ENCODE assay signal across 7 cellular contexts in the genomic region with DNA sequence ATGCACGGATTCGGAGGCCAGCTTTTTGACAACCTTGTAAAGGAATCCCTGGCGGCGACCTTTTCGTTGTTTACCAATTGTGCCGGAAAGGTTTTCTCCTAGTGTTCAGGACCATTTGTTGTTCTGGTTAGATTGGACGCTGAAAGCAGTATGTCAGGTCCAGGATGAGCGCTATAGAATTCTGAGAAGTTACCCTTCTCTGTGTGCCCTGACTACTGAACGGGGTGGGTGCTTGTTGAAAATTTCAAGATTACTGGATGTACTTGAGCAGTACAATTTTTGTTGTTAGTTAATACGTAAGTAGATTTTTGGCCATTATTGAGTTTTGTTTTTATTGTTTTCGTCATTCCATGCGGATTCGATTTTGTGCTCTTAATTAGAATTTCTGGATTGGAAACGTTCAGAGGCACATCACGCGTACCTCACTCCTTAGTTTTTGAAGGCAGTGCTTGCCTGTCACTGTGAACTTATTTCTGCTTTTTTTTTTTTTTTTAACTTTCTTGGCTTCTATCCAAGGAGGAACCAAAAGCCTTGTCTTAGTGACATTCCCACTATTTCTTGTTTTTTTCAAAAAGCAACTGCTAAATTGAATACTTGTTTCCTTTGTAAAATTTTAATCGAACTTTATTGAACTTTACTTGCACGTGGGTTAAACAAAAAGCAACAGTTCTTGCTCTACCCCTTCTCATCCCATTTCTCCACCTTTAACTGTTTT. TPM values are rescaled to one million over a fixed set of nuclear protein-coding genes. Genes with fewer than 3 reads are reported as not detected.
DNase-seq lines count a peak whose midpoint lies in the region; ATAC-seq and TF ChIP-seq lines count a peak whose summit lies in the region.

No MANE protein-coding gene starts in this region.

- peak overlapping the region; percentile 96 for H3K27ac Mint-ChIP-seq in glutamatergic neuron (ENCODE audit: unreplicated experiment)

- TF ChIP-seq CTCF in VCaP (conservative IDR thresholded peaks at IDR 0.05) (no peak), glutamatergic neuron (IDR thresholded peaks at IDR 0.05; ENCODE audit: partially characterized antibody, unreplicated experiment) (no peak), retinal pigment epithelial cell (conservative IDR thresholded peaks at IDR 0.05; ENCODE audit: low read depth, low read length) (no peak)

- peak overlapping the region; percentile 97 for H3K4me3 ChIP-seq in retinal pigment epithelial cell (ENCODE audit: low read length)

- H3K4me1 Mint-ChIP-seq in glutamatergic neuron (ENCODE audit: low read depth, unreplicated experiment) = peaks cover 10% of the 10 kb centered on the region

- H3K9me3 Mint-ChIP-seq in glutamatergic neuron (ENCODE audit: unreplicated experiment) = peaks cover 4% of the 10 kb centered on the region

- peak overlapping the region; percentile 98 for H3K27ac ChIP-seq in VCaP

- no peak for DNase-seq in glutamatergic neuron
- no peak for DNase-seq in retinal pigment epithelial cell (ENCODE audit: low read depth)
- DNase-seq in ureter (ENCODE audit: low spot score) = no peak
- DNase-seq in activated effector memory CD4-positive, alpha-beta T cell treated with anti-CD3 and anti-CD28 coated beads, Interleukin-2, amount 50 U/mL, for 16 hours = no peak

- peak overlapping the region; percentile 86 for H3K4me3 Mint-ChIP-seq in glutamatergic neuron (ENCODE audit: unreplicated experiment)

- H3K36me3 Mint-ChIP-seq in glutamatergic neuron (ENCODE audit: unreplicated experiment) = no peaks in the 10 kb centered on the region

- peak; percentile 10 for ATAC-seq in GM18868 (IDR thresholded peaks at IDR 0.05; ENCODE audit: unreplicated experiment)
- peak; percentile 4 for ATAC-seq in HG02943 (IDR thresholded peaks at IDR 0.05; ENCODE audit: low read depth, unreplicated experiment)

- H3K27me3 Mint-ChIP-seq in glutamatergic neuron (ENCODE audit: unreplicated experiment) = peaks cover 5% of the 10 kb centered on the region

RNA-seq across cellular contexts. Expression of a gene that starts 0.9 kb away (rescaled TPM):
- total RNA-seq in glutamatergic neuron (ENCODE audit: unreplicated experiment) (86.2 TPM), ureter (59.0 TPM)
